ENCODE assay signal across 8 cellular contexts in genomic region chr7:100016209-100016901, GRCh38. TPM values are rescaled to one million over a fixed set of nuclear protein-coding genes. Genes with fewer than 3 reads are reported as not detected.
DNase-seq lines count a peak whose midpoint lies in the region; ATAC-seq and TF ChIP-seq lines count a peak whose summit lies in the region.

No MANE protein-coding gene starts in this region.

- TF ChIP-seq POLR2A in gastrocnemius medialis (IDR thresholded peaks at IDR 0.05), result no peak

- peaks cover 9% of the 10 kb centered on the region for H3K36me3 Mint-ChIP-seq in activated T-cell treated with anti-CD3 and anti-CD28 coated beads, Interleukin-2, amount 50 U/mL, for 4 hours (ENCODE audit: insufficient read depth)
- peaks cover 25% of the 10 kb centered on the region for H3K36me3 Mint-ChIP-seq in activated naive CD8-positive, alpha-beta T cell treated with anti-CD3 and anti-CD28 coated beads, Interleukin-2, amount 50 U/mL, for 24 hours (ENCODE audit: low read depth)

- H3K36me3 ChIP-seq in iPS DF 6.9 (ENCODE audit: control insufficient read depth, insufficient read depth, low read length) (no peaks in the 10 kb centered on the region), gastrocnemius medialis (peaks cover 0 to 7% of the 10 kb centered on the region in 2 donors)

- ATAC-seq in activated T-cell treated with anti-CD3 and anti-CD28 coated beads, Interleukin-2, amount 50 U/mL, for 4 hours, result no peak
- ATAC-seq in activated naive CD8-positive, alpha-beta T cell treated with anti-CD3 and anti-CD28 coated beads, Interleukin-2, amount 50 U/mL, for 24 hours, result no peak
- ATAC-seq in gastrocnemius medialis, result peak; percentile 13

- H3K4me3 ChIP-seq in iPS DF 6.9 (ENCODE audit: low read length) (peak overlapping the region; percentile 78; the same call in 1 of the 2 replicates), gastrocnemius medialis (peak overlapping the region; percentile 64 to 99 (median 94))

- in situ Hi-C loops in gastrocnemius medialis (cut with MboI; ENCODE audit: low sequenced_read_pairs in 4 of 4), result no loop called here

- peak overlapping the region; percentile 96 for H3K4me3 Mint-ChIP-seq in activated T-cell treated with anti-CD3 and anti-CD28 coated beads, Interleukin-2, amount 50 U/mL, for 4 hours
- peak overlapping the region; percentile 95 for H3K4me3 Mint-ChIP-seq in activated naive CD8-positive, alpha-beta T cell treated with anti-CD3 and anti-CD28 coated beads, Interleukin-2, amount 50 U/mL, for 24 hours

- intact Hi-C loops in gastrocnemius medialis (cut with DNase I; ENCODE audit: low total_unique reads), result loop anchor here (1.0 to 10.0 kb wide), 2 partner anchors 65 to 108 kb away; partner anchors contain the start of genes MBLAC1 and ZNF3

- WGBS in iPS DF 6.9 (ENCODE audit: insufficient coverage, insufficient read length), result no CpG with 5 or more reads among the region's 12 CpGs

- H3K27me3 Mint-ChIP-seq in activated T-cell treated with anti-CD3 and anti-CD28 coated beads, Interleukin-2, amount 50 U/mL, for 4 hours (ENCODE audit: low read depth), result peaks cover 2% of the 10 kb centered on the region
- H3K27me3 Mint-ChIP-seq in activated naive CD8-positive, alpha-beta T cell treated with anti-CD3 and anti-CD28 coated beads, Interleukin-2, amount 50 U/mL, for 24 hours, result no peaks in the 10 kb centered on the region

- no peaks in the 10 kb centered on the region for H3K4me1 ChIP-seq in iPS DF 6.9 (ENCODE audit: control insufficient read depth, insufficient read depth, low read length)
- peaks cover 17 to 25% of the 10 kb centered on the region in 2 donors for H3K4me1 ChIP-seq in gastrocnemius medialis

- DNase-seq in activated T-cell treated with anti-CD3 and anti-CD28 coated beads, Interleukin-2, amount 50 U/mL, for 4 hours, result no peak
- DNase-seq in activated T-cell treated with anti-CD3 and anti-CD28 coated beads for 4 hours, result no peak
- DNase-seq in activated naive CD8-positive, alpha-beta T cell treated with anti-CD3 and anti-CD28 coated beads, Interleukin-2, amount 50 U/mL, for 24 hours, result no peak
- no peak for DNase-seq in iPS DF 6.9 (ENCODE audit: low read depth, low spot score)
- no peak for DNase-seq in gastrocnemius medialis
- no peak for DNase-seq in activated effector memory CD4-positive, alpha-beta T cell treated with Interleukin-2 at 50 U/mL for 16 hours
- DNase-seq in HCEC 1CT, result no peak
- DNase-seq in central memory CD4-positive, alpha-beta T cell, result no peak

- peak overlapping the region; percentile 95 for H3K27ac Mint-ChIP-seq in activated naive CD8-positive, alpha-beta T cell treated with anti-CD3 and anti-CD28 coated beads, Interleukin-2, amount 50 U/mL, for 24 hours

- H3K27ac ChIP-seq in iPS DF 6.9 (ENCODE audit: low read length) (no peak overlapping the region), gastrocnemius medialis (peak overlapping the region; percentile 92 to 99 (median 98))

- H3K9me3 ChIP-seq in iPS DF 6.9 (ENCODE audit: control insufficient read depth, insufficient read depth, low read length), result no peaks in the 10 kb centered on the region
- H3K9me3 ChIP-seq in gastrocnemius medialis, result no peaks in the 10 kb centered on the region

- peaks cover 52% of the 10 kb centered on the region for H3K4me1 Mint-ChIP-seq in activated T-cell treated with anti-CD3 and anti-CD28 coated beads, Interleukin-2, amount 50 U/mL, for 4 hours (ENCODE audit: low read depth)
- peaks cover 65% of the 10 kb centered on the region for H3K4me1 Mint-ChIP-seq in activated naive CD8-positive, alpha-beta T cell treated with anti-CD3 and anti-CD28 coated beads, Interleukin-2, amount 50 U/mL, for 24 hours

- TF ChIP-seq CTCF in gastrocnemius medialis (IDR thresholded peaks at IDR 0.05 in 4 of 5, conservative IDR thresholded peaks at IDR 0.05 in 1 of 5), result no peak

- no peaks in the 10 kb centered on the region for H3K27me3 ChIP-seq in iPS DF 6.9 (ENCODE audit: control insufficient read depth, insufficient read depth, low read length)
- no peaks in the 10 kb centered on the region for H3K27me3 ChIP-seq in gastrocnemius medialis

- H3K9me3 Mint-ChIP-seq in activated T-cell treated with anti-CD3 and anti-CD28 coated beads, Interleukin-2, amount 50 U/mL, for 4 hours, result no peaks in the 10 kb centered on the region
- no peaks in the 10 kb centered on the region for H3K9me3 Mint-ChIP-seq in activated naive CD8-positive, alpha-beta T cell treated with anti-CD3 and anti-CD28 coated beads, Interleukin-2, amount 50 U/mL, for 24 hours

RNA-seq across cellular contexts. Expression of gene ZKSCAN1, which starts 1.0 kb away (rescaled TPM):
- 10 to 100 TPM; 30.9 to 32.8 (median 32.3) TPM for total RNA-seq in activated T-cell treated with anti-CD3 and anti-CD28 coated beads, Interleukin-2, amount 50 U/mL, for 4 hours
- 10 to 100 TPM; 15.0 to 17.7 (median 15.5) TPM for total RNA-seq in gastrocnemius medialis

RNA-seq across cellular contexts. Expression of gene ZSCAN21, which starts 33.2 kb away (rescaled TPM):
- 1 to 10 TPM; 8.5 to 9.9 (median 9.4) TPM for total RNA-seq in activated T-cell treated with anti-CD3 and anti-CD28 coated beads, Interleukin-2, amount 50 U/mL, for 4 hours
- total RNA-seq in gastrocnemius medialis, result 10 to 100 TPM; 14.4 to 26.4 (median 22.3) TPM

RNA-seq across cellular contexts. Expression of gene AZGP1, which starts 40.5 kb away (rescaled TPM):
- total RNA-seq in activated T-cell treated with anti-CD3 and anti-CD28 coated beads, Interleukin-2, amount 50 U/mL, for 4 hours, result under 1 TPM; 0.34 to 0.63 (median 0.46) TPM
- total RNA-seq in gastrocnemius medialis, result 10 to 100 TPM in 1 of 4 donors, 1 to 10 TPM in 2, not detected in 1; 2.6 to 10.3 (median 4.2) TPM

Comparison
In these comparisons a context has a peak if more than half of its experiments do, and no peak if none do; other contexts are left out.
1. ATAC-seq: peak in gastrocnemius medialis (2 of 2); none in activated T-cell treated with anti-CD3 and anti-CD28 coated beads, Interleukin-2, amount 50 U/mL, for 4 hours (0 of 2) and activated naive CD8-positive, alpha-beta T cell treated with anti-CD3 and anti-CD28 coated beads, Interleukin-2, amount 50 U/mL, for 24 hours (single experiment).